ENCODE assay signal across 19 cellular contexts in genomic region chr12:53804429-53804828, GRCh38. TPM values are rescaled to one million over a fixed set of nuclear protein-coding genes. Genes with fewer than 3 reads are reported as not detected.
"Had no signal": no experiment of that assay in that cellular context is flagged by ENCODE, and none has a peak within 500 bp of the region (broad histone marks: within the 10 kb centered on the region; RNA-seq: fewer than 3 reads in every experiment).

No MANE protein-coding gene starts in this region.

- H3K27ac Mint-ChIP-seq: activated naive CD4-positive, alpha-beta T cell treated with anti-CD3 and anti-CD28 coated beads, Interleukin-2, amount 50 U/mL, for 72 hours; dendritic cell treated with granulocyte-macrophage colony-stimulating factor and Interleukin-4, amounts not matched to agents 40 ng/mL and 50 ng/mL, for 4 days; effector memory CD8-positive, alpha-beta T cell; naive thymus-derived CD4-positive, alpha-beta T cell; stimulated activated effector memory CD8-positive, alpha-beta T cell treated with anti-CD3 and anti-CD28 coated beads, Interleukin-12 subunit alpha, Interleukin-12 subunit beta, amount 100 ng/mL, for 72 hours had no signal

- H3K4me3 ChIP-seq: body of pancreas, right atrium auricular region, transverse colon had no signal

- H3K9me3 Mint-ChIP-seq: activated naive CD4-positive, alpha-beta T cell treated with anti-CD3 and anti-CD28 coated beads, Interleukin-2, amount 50 U/mL, for 72 hours; central memory CD8-positive, alpha-beta T cell; dendritic cell treated with granulocyte-macrophage colony-stimulating factor and Interleukin-4, amounts not matched to agents 40 ng/mL and 50 ng/mL, for 4 days; effector memory CD8-positive, alpha-beta T cell; stimulated activated effector memory CD8-positive, alpha-beta T cell treated with anti-CD3 and anti-CD28 coated beads, Interleukin-12 subunit alpha, Interleukin-12 subunit beta, amount 100 ng/mL, for 72 hours had no signal

- H3K4me1 ChIP-seq: body of pancreas, right atrium auricular region, transverse colon had no signal

- H3K36me3 ChIP-seq: neutrophil, right atrium auricular region, transverse colon had no signal

- H3K36me3 Mint-ChIP-seq: activated naive CD4-positive, alpha-beta T cell treated with anti-CD3 and anti-CD28 coated beads, Interleukin-2, amount 50 U/mL, for 72 hours; naive thymus-derived CD4-positive, alpha-beta T cell; stimulated activated effector memory CD8-positive, alpha-beta T cell treated with anti-CD3 and anti-CD28 coated beads, Interleukin-12 subunit alpha, Interleukin-12 subunit beta, amount 100 ng/mL, for 72 hours had no signal

- H3K4me1 Mint-ChIP-seq: central memory CD8-positive, alpha-beta T cell; naive thymus-derived CD4-positive, alpha-beta T cell; stimulated activated effector memory CD8-positive, alpha-beta T cell treated with anti-CD3 and anti-CD28 coated beads, Interleukin-12 subunit alpha, Interleukin-12 subunit beta, amount 100 ng/mL, for 72 hours had no signal

- DNase-seq: activated effector memory CD4-positive, alpha-beta T cell treated with Interleukin-2 at 50 U/mL for 16 hours; activated T-cell treated with anti-CD3 and anti-CD28 coated beads, Interleukin-2, amount 50 U/mL, for 1 hour; amniotic stem cell; body of pancreas; effector memory CD8-positive, alpha-beta T cell; glutamatergic neuron; naive thymus-derived CD4-positive, alpha-beta T cell; posterior cingulate gyrus; transverse colon had no signal

- H3K4me3 Mint-ChIP-seq: central memory CD8-positive, alpha-beta T cell; dendritic cell treated with granulocyte-macrophage colony-stimulating factor and Interleukin-4, amounts not matched to agents 40 ng/mL and 50 ng/mL, for 4 days; effector memory CD8-positive, alpha-beta T cell; naive thymus-derived CD4-positive, alpha-beta T cell; stimulated activated effector memory CD8-positive, alpha-beta T cell treated with anti-CD3 and anti-CD28 coated beads, Interleukin-12 subunit alpha, Interleukin-12 subunit beta, amount 100 ng/mL, for 72 hours had no signal

- H3K27me3 ChIP-seq: body of pancreas, right atrium auricular region had no signal

- H3K27ac ChIP-seq: body of pancreas, neutrophil, right atrium auricular region, transverse colon had no signal

- ATAC-seq: activated CD4-positive, CD25-positive, alpha-beta regulatory T cell treated with anti-CD3 and anti-CD28 coated beads, Interleukin-2, amount 50 U/mL, for 24 hours; activated naive CD4-positive, alpha-beta T cell treated with anti-CD3 and anti-CD28 coated beads, Interleukin-2, amount 50 U/mL, for 72 hours; body of pancreas; effector memory CD8-positive, alpha-beta T cell; naive thymus-derived CD4-positive, alpha-beta T cell; stimulated activated effector memory CD8-positive, alpha-beta T cell treated with anti-CD3 and anti-CD28 coated beads, Interleukin-12 subunit alpha, Interleukin-12 subunit beta, amount 100 ng/mL, for 72 hours had no signal

- H3K9me3 ChIP-seq: body of pancreas, neutrophil, right atrium auricular region, transverse colon had no signal

RNA-seq across cellular contexts. Expression of gene CISTR, which starts 52.6 kb away (rescaled TPM):
- total RNA-seq: activated naive CD4-positive, alpha-beta T cell treated with anti-CD3 and anti-CD28 coated beads, Interleukin-2, amount 50 U/mL, for 72 hours; body of pancreas; lung microvascular endothelial cell; mononuclear cell; naive thymus-derived CD4-positive, alpha-beta T cell; T-helper 2 cell treated with Interferon-gamma antibody and Interleukin-4, amounts not matched to agents 100 ng/mL and 5 ng/mL, for 36 hours; transverse colon had no signal
